In genomic region chr10:11687357-11687771, GRCh38 we compare ENCODE assay signal across 19 cellular contexts. TPM values are rescaled to one million over a fixed set of nuclear protein-coding genes. Genes with fewer than 3 reads are reported as not detected.
DNase-seq lines count a peak whose midpoint lies in the region; ATAC-seq and TF ChIP-seq lines count a peak whose summit lies in the region.
"Had no signal": no experiment of that assay in that cellular context is flagged by ENCODE, and none has a peak within 500 bp of the region (broad histone marks: within the 10 kb centered on the region; RNA-seq: fewer than 3 reads in every experiment).

No MANE protein-coding gene starts in this region.

- H3K4me1 ChIP-seq in upper lobe of right lung (peaks cover 26% of the 10 kb centered on the region), stomach (peaks cover 7 to 54% (median 16%) of the 10 kb centered on the region in 4 donors)

- POLR2A ChIA-PET in activated CD4-positive, alpha-beta T cell treated with anti-CD3 and anti-CD28 coated beads, Interleukin-2, amount 10 ng/mL, durations not matched to agents 7 days and 5 days (lab: Charles Lee): no interaction called here
- POLR2A ChIA-PET in activated CD4-positive, alpha-beta T cell treated with anti-CD3 and anti-CD28 coated beads for 36 hours (lab: Charles Lee): interaction anchor here (0.6 kb wide), 1 partner anchor 27 kb away, joined by 3 read pairs; no protein-coding TSS in a partner anchor
- POLR2A ChIA-PET in WTC11 (lab: Charles Lee): interaction anchor here (0.5 kb wide), 1 partner anchor 8 kb away, joined by 3 read pairs; no protein-coding TSS in a partner anchor

- H3K27me3 ChIP-seq in kidney epithelial cell (ENCODE audit: control insufficient read depth, insufficient read depth, low read length) (no peaks in the 10 kb centered on the region), upper lobe of right lung (no peaks in the 10 kb centered on the region), stomach (no peaks in the 10 kb centered on the region)
- H3K27me3 ChIP-seq: vagina had no signal

- H3K36me3 ChIP-seq in kidney epithelial cell (ENCODE audit: control insufficient read depth, insufficient read depth, low read length) (no peaks in the 10 kb centered on the region), upper lobe of right lung (no peaks in the 10 kb centered on the region), stomach (no peaks in the 10 kb centered on the region)
- H3K36me3 ChIP-seq: vagina had no signal

- no peak for DNase-seq in activated CD4-positive, alpha-beta T cell treated with anti-CD3 and anti-CD28 coated beads, Interleukin-2, amount 10 ng/mL, durations not matched to agents 7 days and 5 days
- DNase-seq in activated CD4-positive, alpha-beta T cell treated with anti-CD3 and anti-CD28 coated beads for 36 hours: no peak
- DNase-seq in WTC11 (ENCODE audit: low spot score) (no peak), kidney epithelial cell (ENCODE audit: low read depth) (peak; percentile 69), upper lobe of right lung (no peak), SKM-1 treated with dmso at 0.1 percent for 144 hours (lab: John Stamatoyannopoulos, UW; ENCODE audit: unreplicated experiment) (no peak), NCI-H1930 (lab: John Stamatoyannopoulos, UW) (no peak), stomach (no peak)
- DNase-seq: activated T-cell treated with anti-CD3 and anti-CD28 coated beads for 4 hours; amygdala; foreskin melanocyte; HCEC 1CT; NCI-H1105; NCI-H526; stimulated activated CD4-positive, alpha-beta T cell treated with anti-CD3 and anti-CD28 coated beads, Interleukin-12 subunit alpha, Interleukin-12 subunit beta, amount 100 ng/mL, for 4 hours had no signal

- no peak overlapping the region for H3K4me3 ChIP-seq in kidney epithelial cell (ENCODE audit: low read depth, low read length)
- no peak overlapping the region for H3K4me3 ChIP-seq in upper lobe of right lung
- no peak overlapping the region for H3K4me3 ChIP-seq in stomach
- H3K4me3 ChIP-seq: A549, vagina had no signal

- no peak for ATAC-seq in activated CD4-positive, alpha-beta T cell treated with anti-CD3 and anti-CD28 coated beads for 36 hours
- ATAC-seq in WTC11 (no peak), upper lobe of right lung (peak; percentile 5)
- ATAC-seq: A549, left colon, Right ventricle myocardium inferior had no signal

- intact Hi-C loops in activated CD4-positive, alpha-beta T cell treated with anti-CD3 and anti-CD28 coated beads for 36 hours (cut with DNase I, micrococcal nuclease): no loop called here
- intact Hi-C loops in upper lobe of right lung (cut with DNase I) (no loop called here), stomach (cut with DNase I; ENCODE audit: low total_unique reads) (no loop called here)

- no peaks in the 10 kb centered on the region for H3K9me3 Mint-ChIP-seq in activated CD4-positive, alpha-beta T cell treated with anti-CD3 and anti-CD28 coated beads, Interleukin-2, amount 10 ng/mL, durations not matched to agents 7 days and 5 days
- no peaks in the 10 kb centered on the region for H3K9me3 Mint-ChIP-seq in activated CD4-positive, alpha-beta T cell treated with anti-CD3 and anti-CD28 coated beads for 36 hours (ENCODE audit: low read depth)
- no peaks in the 10 kb centered on the region for H3K9me3 Mint-ChIP-seq in WTC11

- H3K4me3 Mint-ChIP-seq in activated CD4-positive, alpha-beta T cell treated with anti-CD3 and anti-CD28 coated beads, Interleukin-2, amount 10 ng/mL, durations not matched to agents 7 days and 5 days: no peak overlapping the region
- H3K4me3 Mint-ChIP-seq in activated CD4-positive, alpha-beta T cell treated with anti-CD3 and anti-CD28 coated beads for 36 hours: no peak overlapping the region
- no peak overlapping the region for H3K4me3 Mint-ChIP-seq in WTC11

- peak overlapping the region; percentile 39 for H3K27ac Mint-ChIP-seq in activated CD4-positive, alpha-beta T cell treated with anti-CD3 and anti-CD28 coated beads, Interleukin-2, amount 10 ng/mL, durations not matched to agents 7 days and 5 days
- H3K27ac Mint-ChIP-seq in activated CD4-positive, alpha-beta T cell treated with anti-CD3 and anti-CD28 coated beads for 36 hours: no peak overlapping the region
- H3K27ac Mint-ChIP-seq in WTC11: 0 out of 2 replicates have a peak overlapping the region, but pooled peaks have one; percentile 2

- TF ChIP-seq EP300 in stomach (IDR thresholded peaks at IDR 0.05): no peak

- peaks cover 42% of the 10 kb centered on the region for H3K4me1 Mint-ChIP-seq in activated CD4-positive, alpha-beta T cell treated with anti-CD3 and anti-CD28 coated beads, Interleukin-2, amount 10 ng/mL, durations not matched to agents 7 days and 5 days
- H3K4me1 Mint-ChIP-seq in activated CD4-positive, alpha-beta T cell treated with anti-CD3 and anti-CD28 coated beads for 36 hours: peaks cover 43% of the 10 kb centered on the region
- H3K4me1 Mint-ChIP-seq in WTC11: peaks cover 12% of the 10 kb centered on the region

- H3K27me3 Mint-ChIP-seq in activated CD4-positive, alpha-beta T cell treated with anti-CD3 and anti-CD28 coated beads, Interleukin-2, amount 10 ng/mL, durations not matched to agents 7 days and 5 days: peaks cover 15% of the 10 kb centered on the region
- H3K27me3 Mint-ChIP-seq in activated CD4-positive, alpha-beta T cell treated with anti-CD3 and anti-CD28 coated beads for 36 hours: peaks cover 2% of the 10 kb centered on the region
- H3K27me3 Mint-ChIP-seq in WTC11 (ENCODE audit: low read depth): no peaks in the 10 kb centered on the region

- H3K27ac ChIP-seq in upper lobe of right lung: no peak overlapping the region
- no peak overlapping the region for H3K27ac ChIP-seq in stomach
- H3K27ac ChIP-seq: A549, vagina had no signal

- TF ChIP-seq POLR2A in stomach (IDR thresholded peaks at IDR 0.05): no peak

- no peaks in the 10 kb centered on the region for H3K36me3 Mint-ChIP-seq in activated CD4-positive, alpha-beta T cell treated with anti-CD3 and anti-CD28 coated beads, Interleukin-2, amount 10 ng/mL, durations not matched to agents 7 days and 5 days (ENCODE audit: low read depth)
- H3K36me3 Mint-ChIP-seq in activated CD4-positive, alpha-beta T cell treated with anti-CD3 and anti-CD28 coated beads for 36 hours (ENCODE audit: low read depth): no peaks in the 10 kb centered on the region
- no peaks in the 10 kb centered on the region for H3K36me3 Mint-ChIP-seq in WTC11

- CTCF ChIA-PET in activated CD4-positive, alpha-beta T cell treated with anti-CD3 and anti-CD28 coated beads, Interleukin-2, amount 10 ng/mL, durations not matched to agents 7 days and 5 days (lab: Charles Lee): interaction anchor here (0.7 to 1.4 kb wide), 2 partner anchors 23 to 252 kb away, joined by 3 to 5 read pairs; no protein-coding TSS in a partner anchor
- CTCF ChIA-PET in activated CD4-positive, alpha-beta T cell treated with anti-CD3 and anti-CD28 coated beads for 36 hours (lab: Charles Lee): interaction anchor here (2.3 kb wide), 1 partner anchor 32 kb away, joined by 6 read pairs; no protein-coding TSS in a partner anchor
- CTCF ChIA-PET in WTC11 (lab: Charles Lee): no interaction called here

- TF ChIP-seq CTCF in WTC11 (IDR thresholded peaks at IDR 0.05): no peak
- TF ChIP-seq CTCF in kidney epithelial cell (IDR thresholded peaks at IDR 0.05; ENCODE audit: insufficient read depth, low read length, poor library complexity, severe bottlenecking): no peak
- TF ChIP-seq CTCF in upper lobe of right lung (IDR thresholded peaks at IDR 0.05): no peak
- TF ChIP-seq CTCF in stomach (IDR thresholded peaks at IDR 0.05): no peak

- H3K9me3 ChIP-seq in upper lobe of right lung (no peaks in the 10 kb centered on the region), stomach (no peaks in the 10 kb centered on the region)
- H3K9me3 ChIP-seq: A549, vagina had no signal

- WGBS in stomach, 5 donors: 60 to 85% (median 67%) methylated on average over 8 of the region's 8 CpGs

TF ChIP-seq in WTC11, 78 proteins besides CTCF, POLR2A, EP300 and RAD21 (continues in another document):
- no peak for TF ChIP-seq NR2C2 (CRISPR knock-in tag; IDR thresholded peaks at IDR 0.05)
- TF ChIP-seq E2F5 (CRISPR knock-in tag; IDR thresholded peaks at IDR 0.05): no peak

RNA-seq across cellular contexts. Expression of gene ECHDC3, which starts 54.8 kb away (rescaled TPM):
- 1 to 10 TPM; 1.0 to 1.1 TPM for total RNA-seq in activated CD4-positive, alpha-beta T cell treated with anti-CD3 and anti-CD28 coated beads, Interleukin-2, amount 10 ng/mL, durations not matched to agents 7 days and 5 days
- 1 to 10 TPM; 3.5 to 3.8 TPM for total RNA-seq in activated CD4-positive, alpha-beta T cell treated with anti-CD3 and anti-CD28 coated beads for 36 hours
- 17.1 to 18.3 TPM (median 18.1 TPM) in 3 replicates for total RNA-seq in WTC11 (2021)
- total RNA-seq in kidney epithelial cell: 31.6 and 35.1 TPM in 2 replicates
- 39.4 TPM for total RNA-seq in upper lobe of right lung
- total RNA-seq in stomach: 10 to 100 TPM in 4 of 5 donors, under 1 TPM in 1; 0.58 to 70.6 (median 15.6) TPM
- polyA plus RNA-seq in stomach: 10 to 100 TPM; 29.5 to 34.8 (median 31.9) TPM
